1 cellular context compared by ENCODE assay signal in genomic region chr11:72091292-72091691, GRCh38.
TF ChIP-seq lines count a peak whose summit lies in the region.

No MANE protein-coding gene starts in this region.

TF ChIP-seq in WTC11, 78 proteins besides CTCF, POLR2A, EP300 and RAD21:
- TF ChIP-seq ZBTB43 (CRISPR knock-in tag; IDR thresholded peaks at IDR 0.05) (no peak), ESRRA (CRISPR knock-in tag; IDR thresholded peaks at IDR 0.05; ENCODE audit: borderline replicate concordance) (no peak), MXD4 (CRISPR knock-in tag; IDR thresholded peaks at IDR 0.05; ENCODE audit: borderline replicate concordance) (no peak), ETV6 (CRISPR knock-in tag; IDR thresholded peaks at IDR 0.05) (no peak), NR1H2 (CRISPR knock-in tag; IDR thresholded peaks at IDR 0.05) (no peak), TEAD1 (CRISPR knock-in tag; IDR thresholded peaks at IDR 0.05) (no peak), GRHL2 (CRISPR knock-in tag; IDR thresholded peaks at IDR 0.05; ENCODE audit: insufficient replicate concordance, severe bottlenecking) (no peak), GABPB1 (CRISPR knock-in tag; IDR thresholded peaks at IDR 0.05) (no peak), ZSCAN18 (CRISPR knock-in tag; IDR thresholded peaks at IDR 0.05) (no peak), ZNF396 (CRISPR knock-in tag; IDR thresholded peaks at IDR 0.05; ENCODE audit: borderline replicate concordance) (no peak), CREB1 (CRISPR knock-in tag; IDR thresholded peaks at IDR 0.05) (no peak), FOXP4 (CRISPR knock-in tag; IDR thresholded peaks at IDR 0.05) (no peak)
- TF ChIP-seq, protein P1, sequence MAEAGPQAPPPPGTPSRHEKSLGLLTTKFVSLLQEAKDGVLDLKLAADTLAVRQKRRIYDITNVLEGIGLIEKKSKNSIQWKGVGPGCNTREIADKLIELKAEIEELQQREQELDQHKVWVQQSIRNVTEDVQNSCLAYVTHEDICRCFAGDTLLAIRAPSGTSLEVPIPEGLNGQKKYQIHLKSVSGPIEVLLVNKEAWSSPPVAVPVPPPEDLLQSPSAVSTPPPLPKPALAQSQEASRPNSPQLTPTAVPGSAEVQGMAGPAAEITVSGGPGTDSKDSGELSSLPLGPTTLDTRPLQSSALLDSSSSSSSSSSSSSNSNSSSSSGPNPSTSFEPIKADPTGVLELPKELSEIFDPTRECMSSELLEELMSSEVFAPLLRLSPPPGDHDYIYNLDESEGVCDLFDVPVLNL (CRISPR knock-in tag; IDR thresholded peaks at IDR 0.05; ENCODE audit: borderline replicate concordance, low read depth), result no peak
- TF ChIP-seq, protein P2, sequence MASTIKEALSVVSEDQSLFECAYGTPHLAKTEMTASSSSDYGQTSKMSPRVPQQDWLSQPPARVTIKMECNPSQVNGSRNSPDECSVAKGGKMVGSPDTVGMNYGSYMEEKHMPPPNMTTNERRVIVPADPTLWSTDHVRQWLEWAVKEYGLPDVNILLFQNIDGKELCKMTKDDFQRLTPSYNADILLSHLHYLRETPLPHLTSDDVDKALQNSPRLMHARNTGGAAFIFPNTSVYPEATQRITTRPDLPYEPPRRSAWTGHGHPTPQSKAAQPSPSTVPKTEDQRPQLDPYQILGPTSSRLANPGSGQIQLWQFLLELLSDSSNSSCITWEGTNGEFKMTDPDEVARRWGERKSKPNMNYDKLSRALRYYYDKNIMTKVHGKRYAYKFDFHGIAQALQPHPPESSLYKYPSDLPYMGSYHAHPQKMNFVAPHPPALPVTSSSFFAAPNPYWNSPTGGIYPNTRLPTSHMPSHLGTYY (CRISPR knock-in tag; IDR thresholded peaks at IDR 0.05), result no peak
- TF ChIP-seq, protein P3, sequence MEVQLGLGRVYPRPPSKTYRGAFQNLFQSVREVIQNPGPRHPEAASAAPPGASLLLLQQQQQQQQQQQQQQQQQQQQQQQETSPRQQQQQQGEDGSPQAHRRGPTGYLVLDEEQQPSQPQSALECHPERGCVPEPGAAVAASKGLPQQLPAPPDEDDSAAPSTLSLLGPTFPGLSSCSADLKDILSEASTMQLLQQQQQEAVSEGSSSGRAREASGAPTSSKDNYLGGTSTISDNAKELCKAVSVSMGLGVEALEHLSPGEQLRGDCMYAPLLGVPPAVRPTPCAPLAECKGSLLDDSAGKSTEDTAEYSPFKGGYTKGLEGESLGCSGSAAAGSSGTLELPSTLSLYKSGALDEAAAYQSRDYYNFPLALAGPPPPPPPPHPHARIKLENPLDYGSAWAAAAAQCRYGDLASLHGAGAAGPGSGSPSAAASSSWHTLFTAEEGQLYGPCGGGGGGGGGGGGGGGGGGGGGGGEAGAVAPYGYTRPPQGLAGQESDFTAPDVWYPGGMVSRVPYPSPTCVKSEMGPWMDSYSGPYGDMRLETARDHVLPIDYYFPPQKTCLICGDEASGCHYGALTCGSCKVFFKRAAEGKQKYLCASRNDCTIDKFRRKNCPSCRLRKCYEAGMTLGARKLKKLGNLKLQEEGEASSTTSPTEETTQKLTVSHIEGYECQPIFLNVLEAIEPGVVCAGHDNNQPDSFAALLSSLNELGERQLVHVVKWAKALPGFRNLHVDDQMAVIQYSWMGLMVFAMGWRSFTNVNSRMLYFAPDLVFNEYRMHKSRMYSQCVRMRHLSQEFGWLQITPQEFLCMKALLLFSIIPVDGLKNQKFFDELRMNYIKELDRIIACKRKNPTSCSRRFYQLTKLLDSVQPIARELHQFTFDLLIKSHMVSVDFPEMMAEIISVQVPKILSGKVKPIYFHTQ (CRISPR knock-in tag; IDR thresholded peaks at IDR 0.05), result no peak
- TF ChIP-seq, protein P4, sequence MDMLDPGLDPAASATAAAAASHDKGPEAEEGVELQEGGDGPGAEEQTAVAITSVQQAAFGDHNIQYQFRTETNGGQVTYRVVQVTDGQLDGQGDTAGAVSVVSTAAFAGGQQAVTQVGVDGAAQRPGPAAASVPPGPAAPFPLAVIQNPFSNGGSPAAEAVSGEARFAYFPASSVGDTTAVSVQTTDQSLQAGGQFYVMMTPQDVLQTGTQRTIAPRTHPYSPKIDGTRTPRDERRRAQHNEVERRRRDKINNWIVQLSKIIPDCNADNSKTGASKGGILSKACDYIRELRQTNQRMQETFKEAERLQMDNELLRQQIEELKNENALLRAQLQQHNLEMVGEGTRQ (CRISPR knock-in tag; IDR thresholded peaks at IDR 0.05), result no peak
- TF ChIP-seq, protein P5, sequence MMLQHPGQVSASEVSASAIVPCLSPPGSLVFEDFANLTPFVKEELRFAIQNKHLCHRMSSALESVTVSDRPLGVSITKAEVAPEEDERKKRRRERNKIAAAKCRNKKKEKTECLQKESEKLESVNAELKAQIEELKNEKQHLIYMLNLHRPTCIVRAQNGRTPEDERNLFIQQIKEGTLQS (CRISPR knock-in tag; conservative IDR thresholded peaks at IDR 0.05), result no peak
